ENCODE assay signal across 19 cellular contexts in the genomic region with DNA sequence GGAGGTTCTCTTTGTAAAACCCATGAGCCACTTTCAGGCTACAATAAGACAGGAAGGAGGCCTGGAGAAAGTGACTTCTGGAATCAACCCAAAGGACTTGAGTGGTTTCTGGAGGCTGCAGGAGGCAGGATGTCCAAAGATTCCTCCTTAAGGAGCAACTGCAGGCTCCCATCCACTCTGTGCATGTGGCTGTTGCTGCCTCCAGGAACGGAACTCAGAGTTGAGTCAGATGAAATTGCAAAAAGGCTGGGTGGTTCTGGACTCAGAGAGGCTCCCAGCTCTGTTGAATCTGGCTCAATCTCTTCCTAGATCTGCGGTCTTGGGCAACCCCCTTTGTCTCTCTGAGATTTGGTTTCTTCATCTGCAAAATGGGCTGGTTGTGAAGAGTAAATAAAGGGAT.
"Had no signal": no experiment of that assay in that cellular context is flagged by ENCODE, and none has a peak within 500 bp of the region (broad histone marks: within the 10 kb centered on the region; RNA-seq: fewer than 3 reads in every experiment).

No MANE protein-coding gene starts in this region.

- H3K36me3 ChIP-seq: stomach, upper lobe of right lung had no signal

- H3K27ac ChIP-seq: stomach, testis, upper lobe of right lung had no signal

- H3K4me3 Mint-ChIP-seq: activated CD4-positive, alpha-beta T cell treated with anti-CD3 and anti-CD28 coated beads, Interleukin-2, amount 10 ng/mL, durations not matched to agents 7 days and 5 days; activated naive CD8-positive, alpha-beta T cell treated with anti-CD3 and anti-CD28 coated beads, Interleukin-2, amount 10 ng/mL, durations not matched to agents 7 days and 5 days; activated T-helper 1 cell treated with anti-CD3 and anti-CD28 coated beads, Interleukin-12 subunit alpha, Interleukin-12 subunit beta, Interleukin-2, Interleukin-4 antibody, amounts not matched to agents 30 ng/mL and 10 ng/mL and 1 ng/mL, durations not matched to agents 14 hours and 24 hours and 36 hours; effector memory CD8-positive, alpha-beta T cell; nephron progenitor cell had no signal

- H3K27me3 ChIP-seq: stomach, testis, upper lobe of right lung had no signal

- H3K36me3 Mint-ChIP-seq: activated naive CD8-positive, alpha-beta T cell treated with anti-CD3 and anti-CD28 coated beads, Interleukin-2, amount 10 ng/mL, durations not matched to agents 7 days and 5 days had no signal

- H3K4me3 ChIP-seq: stomach, testis, upper lobe of right lung had no signal

- H3K9me3 ChIP-seq: testis, upper lobe of right lung had no signal

- H3K9me3 Mint-ChIP-seq: activated CD4-positive, alpha-beta T cell treated with anti-CD3 and anti-CD28 coated beads, Interleukin-2, amount 10 ng/mL, durations not matched to agents 7 days and 5 days; activated naive CD8-positive, alpha-beta T cell treated with anti-CD3 and anti-CD28 coated beads, Interleukin-2, amount 10 ng/mL, durations not matched to agents 7 days and 5 days had no signal

- H3K4me1 ChIP-seq: stomach, testis, upper lobe of right lung had no signal

- H3K27me3 Mint-ChIP-seq: activated CD4-positive, alpha-beta T cell treated with anti-CD3 and anti-CD28 coated beads, Interleukin-2, amount 10 ng/mL, durations not matched to agents 7 days and 5 days; activated naive CD8-positive, alpha-beta T cell treated with anti-CD3 and anti-CD28 coated beads, Interleukin-2, amount 10 ng/mL, durations not matched to agents 7 days and 5 days; effector memory CD8-positive, alpha-beta T cell had no signal

- H3K4me1 Mint-ChIP-seq: activated CD4-positive, alpha-beta T cell treated with anti-CD3 and anti-CD28 coated beads, Interleukin-2, amount 10 ng/mL, durations not matched to agents 7 days and 5 days; activated naive CD8-positive, alpha-beta T cell treated with anti-CD3 and anti-CD28 coated beads, Interleukin-2, amount 10 ng/mL, durations not matched to agents 7 days and 5 days had no signal

- ATAC-seq: effector memory CD8-positive, alpha-beta T cell; sciatic nerve; upper lobe of right lung had no signal

- FAIRE-seq: TTC549 had no signal

- DNase-seq: activated CD4-positive, alpha-beta T cell treated with anti-CD3 and anti-CD28 coated beads, Interleukin-2, amount 10 ng/mL, durations not matched to agents 7 days and 5 days; activated CD4-positive, CD25-positive, alpha-beta regulatory T cell; activated CD8-positive, alpha-beta memory T cell treated with anti-CD3 and anti-CD28 coated beads, Interleukin-2, amount 50 U/mL, for 48 hours; activated naive CD4-positive, alpha-beta T cell; activated naive CD8-positive, alpha-beta T cell treated with anti-CD3 and anti-CD28 coated beads, Interleukin-2, amount 10 ng/mL, durations not matched to agents 7 days and 5 days; anterior cingulate cortex; dermis blood vessel endothelial cell; effector memory CD8-positive, alpha-beta T cell; hippocampal formation; kidney glomerular epithelial cell; nephron progenitor cell; stimulated activated CD4-positive, alpha-beta T cell treated with anti-CD3 and anti-CD28 coated beads, Interleukin-1b, Interleukin-23, amount 100 ng/mL, for 48 hours; stomach; T-helper 2 cell; testis; upper lobe of right lung had no signal
